Comparison of ENCODE assay signal across 14 cellular contexts in genomic region chr9:81618923-81619322, GRCh38.
DNase-seq lines count a peak whose midpoint lies in the region; ATAC-seq and TF ChIP-seq lines count a peak whose summit lies in the region.
"Had no signal": no experiment of that assay in that cellular context is flagged by ENCODE, and none has a peak within 500 bp of the region (broad histone marks: within the 10 kb centered on the region; RNA-seq: fewer than 3 reads in every experiment).

No MANE protein-coding gene starts in this region.

- no peak for ATAC-seq in IMR-90 (ENCODE audit: low read depth)
- ATAC-seq in stimulated activated naive B cell treated with anti-CD40 and anti-IgM and Interleukin-4, amounts not matched to agents 10 μg/mL and 1 μg/mL and 100 μg/mL, for 72 hours (replicated peaks), result no peak

- H3K27me3 ChIP-seq in IMR-90 (ENCODE audit: control insufficient read depth, insufficient read depth, low read length), result no peaks in the 10 kb centered on the region
- no peaks in the 10 kb centered on the region for H3K27me3 ChIP-seq in mesenchymal stem cell (ENCODE audit: control insufficient read depth in 1 of 2, insufficient read depth in 1 of 2, low read length in 2 of 2)

- in situ Hi-C loops in IMR-90 (cut with MboI; ENCODE audit: low sequenced_read_pairs), result no loop called here

- H3K9ac ChIP-seq in IMR-90 (ENCODE audit: low read depth, low read length) (no peak overlapping the region), mesenchymal stem cell (ENCODE audit: low read length) (no peak overlapping the region)

- H3K9me3 Mint-ChIP-seq in endothelial cell (ENCODE audit: unreplicated experiment), result no peaks in the 10 kb centered on the region
- no peaks in the 10 kb centered on the region for H3K9me3 Mint-ChIP-seq in stimulated activated naive B cell treated with anti-CD40 and anti-IgM and Interleukin-4, amounts not matched to agents 10 μg/mL and 1 μg/mL and 100 μg/mL, for 72 hours

- H3K27ac ChIP-seq in IMR-90 (ENCODE audit: insufficient read depth, low read length) (peak overlapping the region; percentile 8; the same call in 1 of the 2 replicates), mesenchymal stem cell (ENCODE audit: low read length, poor library complexity, severe bottlenecking) (no peak overlapping the region)
- H3K27ac ChIP-seq: C4-2B had no signal

- H2BK120ac ChIP-seq in IMR-90 (ENCODE audit: low read depth, low read length) (peak overlapping the region; percentile 50), mesenchymal stem cell (ENCODE audit: low read depth, low read length) (peak overlapping the region; percentile 30)

- H4K20me1 ChIP-seq in IMR-90 (ENCODE audit: insufficient read depth, low read length), result no peaks in the 10 kb centered on the region; the same call in 1 of the 2 replicates

- POLR2A ChIA-PET in IMR-90 (lab: Charles Lee; ENCODE audit: unreplicated experiment), result no interaction called here

- H3K27me3 Mint-ChIP-seq in endothelial cell (ENCODE audit: unreplicated experiment), result no peaks in the 10 kb centered on the region
- H3K27me3 Mint-ChIP-seq in stimulated activated naive B cell treated with anti-CD40 and anti-IgM and Interleukin-4, amounts not matched to agents 10 μg/mL and 1 μg/mL and 100 μg/mL, for 72 hours, result no peaks in the 10 kb centered on the region
- H3K27me3 Mint-ChIP-seq: B cell had no signal

- peak overlapping the region in 1 of 2 experiments; percentile 13; a peak in 2 of 4 replicates for H4K8ac ChIP-seq in IMR-90 (ENCODE audit: low read depth in 2 of 2, low read length in 2 of 2)
- H4K8ac ChIP-seq in mesenchymal stem cell (ENCODE audit: low read length), result no peak overlapping the region

- peak overlapping the region in 1 of 2 experiments; percentile 46 for H2BK12ac ChIP-seq in mesenchymal stem cell (ENCODE audit: low read length in 2 of 2)

- H3K14ac ChIP-seq in IMR-90 (replicated peaks; ENCODE audit: low read depth, low read length), result 0 out of 2 replicates have a peak overlapping the region, but pooled peaks have one; percentile 43
- H3K14ac ChIP-seq in mesenchymal stem cell (ENCODE audit: low read length in 2 of 2), result no peak overlapping the region

- H3K4me3 ChIP-seq in IMR-90 (ENCODE audit: insufficient read depth, low read depth, low read length) (no peak overlapping the region), mesenchymal stem cell (ENCODE audit: insufficient read depth in 1 of 2, low read depth in 1 of 2, low read length in 2 of 2) (no peak overlapping the region)
- H3K4me3 ChIP-seq: HAP-1 had no signal

- H2BK15ac ChIP-seq in IMR-90 (ENCODE audit: low read depth, low read length) (peak overlapping the region; percentile 25; the same call in 1 of the 3 replicates), mesenchymal stem cell (ENCODE audit: low read depth, poor library complexity, severe bottlenecking) (no peak overlapping the region)

- no peak overlapping the region for H2AFZ ChIP-seq in IMR-90 (replicated peaks; ENCODE audit: low read length, poor library complexity)
- H2AFZ ChIP-seq in mesenchymal stem cell (ENCODE audit: low read depth, low read length), result no peak overlapping the region

- H3K4me2 ChIP-seq in IMR-90 (ENCODE audit: low read depth, low read length) (no peak overlapping the region), mesenchymal stem cell (ENCODE audit: low read length, poor library complexity, severe bottlenecking) (no peak overlapping the region)

- peak overlapping the region; percentile 17 for H3K4me3 Mint-ChIP-seq in endothelial cell (ENCODE audit: unreplicated experiment)
- H3K4me3 Mint-ChIP-seq in stimulated activated naive B cell treated with anti-CD40 and anti-IgM and Interleukin-4, amounts not matched to agents 10 μg/mL and 1 μg/mL and 100 μg/mL, for 72 hours, result no peak overlapping the region
- H3K4me3 Mint-ChIP-seq: B cell; CD4-positive, alpha-beta memory T cell had no signal

- peaks cover 3% of the 10 kb centered on the region; the same call in 1 of the 2 replicates for H3K9me1 ChIP-seq in IMR-90 (ENCODE audit: insufficient read depth, low read length)

- no peak overlapping the region for H3K56ac ChIP-seq in IMR-90 (ENCODE audit: extremely low read depth, insufficient read depth, low read length)

- H3K27ac Mint-ChIP-seq in endothelial cell (ENCODE audit: unreplicated experiment), result no peak overlapping the region
- peak overlapping the region; percentile 17 for H3K27ac Mint-ChIP-seq in stimulated activated naive B cell treated with anti-CD40 and anti-IgM and Interleukin-4, amounts not matched to agents 10 μg/mL and 1 μg/mL and 100 μg/mL, for 72 hours
- H3K27ac Mint-ChIP-seq: B cell; CD4-positive, alpha-beta memory T cell had no signal

- TF ChIP-seq RAD21 in IMR-90 (IDR thresholded peaks at IDR 0.05; ENCODE audit: low read length), result no peak

- peaks cover 8% of the 10 kb centered on the region for H3K4me1 ChIP-seq in IMR-90 (ENCODE audit: control insufficient read depth, insufficient read depth, low read length)
- no peaks in the 10 kb centered on the region for H3K4me1 ChIP-seq in mesenchymal stem cell (ENCODE audit: control insufficient read depth, insufficient read depth, low read depth, low read length)

- WGBS in IMR-90 (ENCODE audit: extremely low coverage in 2 of 2, insufficient read length in 1 of 2), 2 experiments, result no CpG with 5 or more reads among the region's 1 CpG
- WGBS in mesenchymal stem cell, result 86% methylated on average over 1 of the region's 1 CpG

- H2AK5ac ChIP-seq in IMR-90 (ENCODE audit: low read depth, low read length) (peak overlapping the region; percentile 71; the same call in 1 of the 2 replicates), mesenchymal stem cell (ENCODE audit: low read length, severe bottlenecking) (no peak overlapping the region)

- H3K9me3 ChIP-seq in IMR-90 (ENCODE audit: control insufficient read depth, insufficient read depth, low read length), result no peaks in the 10 kb centered on the region
- no peaks in the 10 kb centered on the region for H3K9me3 ChIP-seq in mesenchymal stem cell (ENCODE audit: control insufficient read depth, low read length)
- H3K9me3 ChIP-seq: HAP-1 had no signal

- peaks cover 25% of the 10 kb centered on the region for H3K36me3 ChIP-seq in IMR-90 (ENCODE audit: control insufficient read depth, insufficient read depth, low read length)
- peaks cover 18 to 30% of the 10 kb centered on the region in 2 experiments for H3K36me3 ChIP-seq in mesenchymal stem cell (ENCODE audit: control insufficient read depth in 1 of 2, insufficient read depth in 2 of 2, low read depth in 1 of 2, low read length in 2 of 2)
- H3K36me3 ChIP-seq: HAP-1 had no signal

- no peak overlapping the region for H2AK9ac ChIP-seq in IMR-90 (replicated peaks; ENCODE audit: low read depth, low read length, poor library complexity)

- no TSS peak for BruUV-seq in IMR-90 (replicated peaks; lab: Mats Ljungman, UMichigan)

- intact Hi-C loops in IMR-90 (cut with micrococcal nuclease), result no loop called here

- DNase-seq in IMR-90 (no peak), endothelial cell (ENCODE audit: low spot score) (no peak), mesenchymal stem cell (no peak), middle frontal gyrus (ENCODE audit: extremely low spot score, low spot score) (no peak), SIG-M5 (lab: John Stamatoyannopoulos, UW) (no peak), NCI-H2196 (lab: John Stamatoyannopoulos, UW; ENCODE audit: unreplicated experiment) (no peak)
- DNase-seq in stimulated activated naive B cell treated with anti-CD40 and anti-IgM and Interleukin-4, amounts not matched to agents 10 μg/mL and 1 μg/mL and 100 μg/mL, for 72 hours, result no peak
- DNase-seq: CD4-positive, alpha-beta memory T cell; COR-L47; DMS153; GDM1 had no signal

- dilution Hi-C loops in IMR-90 (cut with HindIII; ENCODE audit: low sequenced_read_pairs, unreplicated experiment), result no loop called here

- H3K4me1 Mint-ChIP-seq in endothelial cell (ENCODE audit: unreplicated experiment), result peaks cover 44% of the 10 kb centered on the region
- peaks cover 24 to 42% of the 10 kb centered on the region in 2 donors for H3K4me1 Mint-ChIP-seq in stimulated activated naive B cell treated with anti-CD40 and anti-IgM and Interleukin-4, amounts not matched to agents 10 μg/mL and 1 μg/mL and 100 μg/mL, for 72 hours
- H3K4me1 Mint-ChIP-seq: CD4-positive, alpha-beta memory T cell had no signal

- peak overlapping the region; percentile 4; the same call in 1 of the 2 replicates for H4K5ac ChIP-seq in IMR-90 (ENCODE audit: low read depth, low read length)

- H3K79me1 ChIP-seq in IMR-90 (ENCODE audit: low read depth in 1 of 2, low read length in 2 of 2) (peaks cover 8 to 18% of the 10 kb centered on the region in 2 experiments; a peak in 3 of 4 replicates), mesenchymal stem cell (replicated peaks; ENCODE audit: low read length, poor library complexity, severe bottlenecking) (peaks cover 2% of the 10 kb centered on the region)

- peak overlapping the region; percentile 74; the same call in 1 of the 2 replicates for H4K91ac ChIP-seq in IMR-90 (ENCODE audit: insufficient read depth, low read depth, low read length)
- H4K91ac ChIP-seq in mesenchymal stem cell (ENCODE audit: low read length), result no peak overlapping the region

- H3K4ac ChIP-seq in IMR-90 (ENCODE audit: low read depth, low read length), result peak overlapping the region; percentile 54
- H3K4ac ChIP-seq in mesenchymal stem cell (ENCODE audit: low read depth in 1 of 2, low read length in 2 of 2), result no peak overlapping the region

- TF ChIP-seq POLR2A in IMR-90 (IDR thresholded peaks at IDR 0.05; ENCODE audit: low read depth, low read length), result no peak

- H3K23ac ChIP-seq in IMR-90 (ENCODE audit: low read depth, low read length) (peak overlapping the region; percentile 20), mesenchymal stem cell (ENCODE audit: low read length in 2 of 2) (no peak overlapping the region)

- H3K18ac ChIP-seq in IMR-90 (ENCODE audit: low read depth, low read length) (peak overlapping the region; percentile 25; the same call in 1 of the 2 replicates), mesenchymal stem cell (ENCODE audit: low read depth in 1 of 2, low read length in 2 of 2) (no peak overlapping the region)

- TF ChIP-seq CTCF in IMR-90 (conservative IDR thresholded peaks at IDR 0.05; ENCODE audit: low read depth, low read length), result no peak
- no peak for TF ChIP-seq CTCF in endothelial cell (IDR thresholded peaks at IDR 0.05; ENCODE audit: unreplicated experiment)

- peaks cover 47% of the 10 kb centered on the region for H3K36me3 Mint-ChIP-seq in endothelial cell (ENCODE audit: low read depth, unreplicated experiment)
- H3K36me3 Mint-ChIP-seq in stimulated activated naive B cell treated with anti-CD40 and anti-IgM and Interleukin-4, amounts not matched to agents 10 μg/mL and 1 μg/mL and 100 μg/mL, for 72 hours, result peaks cover 60 to 75% of the 10 kb centered on the region in 2 donors
- H3K36me3 Mint-ChIP-seq: CD4-positive, alpha-beta memory T cell had no signal

- H2BK5ac ChIP-seq in IMR-90 (ENCODE audit: low read depth, low read length, poor library complexity, severe bottlenecking) (peak overlapping the region; percentile 12), mesenchymal stem cell (ENCODE audit: low read depth, low read length, poor library complexity, severe bottlenecking) (no peak overlapping the region)

- CTCF ChIA-PET in IMR-90 (lab: Yijun Ruan, JAX), result no interaction called here

- peak overlapping the region; percentile 77 for H2BK20ac ChIP-seq in IMR-90 (ENCODE audit: low read depth, low read length)

TF ChIP-seq in IMR-90, 13 proteins besides CTCF, POLR2A, EP300 and RAD21 (continues in another document):
- no peak for TF ChIP-seq CHD1 (IDR thresholded peaks at IDR 0.05; ENCODE audit: low read depth, low read length)
